Comparison of ENCODE assay signal across 7 cellular contexts in genomic region chr7:4648111-4648510, GRCh38.
"Had no signal": no experiment of that assay in that cellular context is flagged by ENCODE, and none has a peak within 500 bp of the region (broad histone marks: within the 10 kb centered on the region; RNA-seq: fewer than 3 reads in every experiment).

No MANE protein-coding gene starts in this region.

- H3K27ac ChIP-seq: GM23248 had no signal

- H3K36me3 ChIP-seq: HAP-1 had no signal

- ATAC-seq: HCT116 had no signal

- H3K9ac ChIP-seq: GM23248 had no signal

- H3K27ac Mint-ChIP-seq: HFFc6 had no signal

- H3K9me3 Mint-ChIP-seq: HFFc6 had no signal

- DNase-seq: GM23248, GOT3, H7, HFFc6, IMR-90 had no signal

- H2AFZ ChIP-seq: GM23248 had no signal

- H3K4me3 Mint-ChIP-seq: HFFc6 had no signal

- H3K4me3 ChIP-seq: GM23248, HAP-1 had no signal
